8 cellular contexts compared by ENCODE assay signal in the genomic region with DNA sequence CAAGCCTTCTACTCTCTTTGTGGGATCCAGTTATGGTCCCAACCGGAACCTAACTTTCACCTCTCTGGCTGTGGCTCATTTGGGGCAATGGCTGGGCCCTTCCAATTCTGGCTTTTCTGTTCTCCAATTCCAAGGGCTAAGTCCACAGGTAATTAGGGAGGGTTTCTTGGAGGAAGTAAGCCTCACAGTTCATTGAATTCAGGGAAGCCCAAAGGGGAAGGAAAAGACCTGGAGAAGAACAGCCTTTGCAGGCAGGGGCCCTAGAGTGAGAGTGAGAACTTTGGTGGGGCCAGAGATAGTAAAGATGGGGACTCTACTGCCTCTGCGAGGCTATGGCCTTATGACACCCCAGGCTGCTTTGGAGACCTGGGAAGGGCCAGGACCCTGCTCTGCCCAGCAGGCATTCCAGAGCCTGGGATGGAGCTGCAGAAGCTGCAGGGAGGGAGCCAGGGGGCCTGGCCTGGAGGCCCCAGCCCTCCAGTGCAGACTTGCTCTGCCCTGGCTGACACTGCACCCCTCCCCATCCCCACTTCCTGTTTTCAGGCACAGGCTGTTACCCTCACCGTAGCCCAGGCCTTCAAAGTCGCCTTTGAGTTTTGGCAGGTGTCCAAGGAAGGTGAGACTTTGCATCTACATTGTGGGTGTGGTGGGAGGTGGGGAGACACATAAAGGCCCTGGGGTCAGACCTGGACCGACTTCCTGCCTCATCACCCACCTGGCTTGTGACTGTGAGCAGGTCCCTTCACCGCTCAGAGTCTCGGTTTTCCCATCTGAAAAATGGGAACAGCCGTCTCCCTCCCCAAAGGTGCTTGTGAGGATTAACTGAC. TPM values are rescaled to one million over a fixed set of nuclear protein-coding genes. Genes with fewer than 3 reads are reported as not detected.
DNase-seq lines count a peak whose midpoint lies in the region; TF ChIP-seq lines count a peak whose summit lies in the region.

No MANE protein-coding gene starts in this region.

- H3K27ac ChIP-seq in vagina: peak overlapping the region; percentile 40

- H3K36me3 ChIP-seq in vagina: peaks cover 0 to 27% of the 10 kb centered on the region in 2 donors

- no peaks in the 10 kb centered on the region for H3K27me3 ChIP-seq in vagina

- TF ChIP-seq POLR2A in vagina (IDR thresholded peaks at IDR 0.05): no peak

- no peak overlapping the region for H3K4me3 ChIP-seq in vagina

- intact Hi-C loops in vagina (cut with DNase I): no loop called here

- H3K4me1 ChIP-seq in vagina: peaks cover 56% of the 10 kb centered on the region

- TF ChIP-seq CTCF in vagina (IDR thresholded peaks at IDR 0.05): no peak

- H3K9me3 ChIP-seq in vagina: no peaks in the 10 kb centered on the region

- DNase-seq in NCI-H345 (lab: John Stamatoyannopoulos, UW): peak; percentile 4
- no peak for DNase-seq in NCI-H345 treated with DMSO at 0.1 percent for 48 hours (lab: John Stamatoyannopoulos, UW; ENCODE audit: unreplicated experiment)
- peak; percentile 82 for DNase-seq in NAMALWA (ENCODE audit: low spot score)
- peak; percentile 40 for DNase-seq in activated T-cell treated with anti-CD3 and anti-CD28 coated beads for 4 hours
- peak; percentile 70 for DNase-seq in mucosa of gallbladder (ENCODE audit: low spot score)
- DNase-seq in vagina (ENCODE audit: extremely low spot score in 2 of 2): no peak
- DNase-seq in NCI-H524 (lab: John Stamatoyannopoulos, UW): no peak
- no peak for DNase-seq in NCI-H1694 (lab: John Stamatoyannopoulos, UW)

RNA-seq across cellular contexts. Expression of a gene that starts 18.9 kb away (rescaled TPM):
- total RNA-seq in mucosa of gallbladder (22.8 TPM), vagina (22.3 TPM)

RNA-seq across cellular contexts. Expression of a gene that starts 54.3 kb away (rescaled TPM):
- 18.4 TPM for total RNA-seq in mucosa of gallbladder
- 31.4 TPM for total RNA-seq in vagina

Comparison
In these comparisons a context has a peak if more than half of its experiments do, and no peak if none do; other contexts are left out.
1. DNase-seq: peak in NCI-H345 (single experiment), NAMALWA (single experiment), activated T-cell treated with anti-CD3 and anti-CD28 coated beads for 4 hours (single experiment) and mucosa of gallbladder (single experiment); none in NCI-H345 treated with DMSO at 0.1 percent for 48 hours (single experiment), vagina (0 of 2), NCI-H524 (0 of 2) and NCI-H1694 (single experiment).